22 cellular contexts compared by ENCODE assay signal in the genomic region with DNA sequence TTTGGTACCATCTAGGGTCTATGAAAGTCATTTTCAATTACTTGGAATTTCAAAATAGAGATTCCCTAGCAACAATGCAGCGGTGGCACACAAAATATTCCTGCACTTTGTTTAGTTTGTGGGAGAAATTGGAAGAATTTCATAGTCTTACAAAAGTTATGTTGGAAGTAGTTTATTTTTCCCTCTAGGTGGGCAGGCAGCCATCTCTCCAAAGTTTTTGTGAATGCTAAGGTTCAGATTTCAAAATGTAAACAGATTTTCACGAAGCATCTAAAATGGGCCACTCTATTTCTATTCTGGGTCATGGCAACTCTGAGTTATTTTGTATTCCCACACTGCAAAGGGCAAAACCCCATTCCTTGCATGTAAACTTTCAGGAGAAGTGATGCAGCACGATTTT. TPM values are rescaled to one million over a fixed set of nuclear protein-coding genes. Genes with fewer than 3 reads are reported as not detected.
"Had no signal": no experiment of that assay in that cellular context is flagged by ENCODE, and none has a peak within 500 bp of the region (broad histone marks: within the 10 kb centered on the region; RNA-seq: fewer than 3 reads in every experiment).

No MANE protein-coding gene starts in this region.

- H3K9me3 ChIP-seq: neutrophil, thyroid gland had no signal

- H3K36me3 ChIP-seq: brain microvascular endothelial cell, neutrophil, thyroid gland had no signal

- DNase-seq: activated CD4-positive, alpha-beta memory T cell treated with anti-CD3 and anti-CD28 coated beads for 36 hours; activated effector memory CD4-positive, alpha-beta T cell treated with Interleukin-2 at 50 U/mL for 16 hours; activated naive CD4-positive, alpha-beta T cell treated with anti-CD3 and anti-CD28 coated beads, Interleukin-2, amount 50 U/mL, for 16 hours; activated T-cell treated with anti-CD3 and anti-CD28 coated beads, Interleukin-2, amount 50 U/mL, for 24 hours; brain microvascular endothelial cell; cerebellar nuclear complex; dermis blood vessel endothelial cell; effector memory CD8-positive, alpha-beta T cell; hypothalamus; left ventricle myocardium superior; mesendoderm; natural killer cell; posterior cingulate gyrus; retina; thyroid gland had no signal

- ATAC-seq: effector memory CD8-positive, alpha-beta T cell; left ventricle myocardium superior; stimulated activated effector memory CD8-positive, alpha-beta T cell treated with anti-CD3 and anti-CD28 coated beads, Interleukin-12 subunit alpha, Interleukin-12 subunit beta, amount 100 ng/mL, for 72 hours had no signal

- H3K4me1 ChIP-seq: thyroid gland had no signal

- H3K27ac ChIP-seq: brain microvascular endothelial cell, neutrophil, thyroid gland, VCaP had no signal

- H3K27me3 ChIP-seq: brain microvascular endothelial cell, thyroid gland had no signal

- H3K4me3 ChIP-seq: thyroid gland had no signal

RNA-seq across cellular contexts. Expression of gene SMCP, which starts 8.0 kb away (rescaled TPM):
- total RNA-seq: activated CD4-positive, alpha-beta memory T cell treated with anti-CD3 and anti-CD28 coated beads for 36 hours; dermis blood vessel endothelial cell; fibroblast of villous mesenchyme; kidney epithelial cell; left ventricle myocardium superior; natural killer cell; T-helper 1 cell treated with Interleukin-12 subunit alpha and Interleukin-12 subunit beta and Interleukin-4 antibody, amounts not matched to agents 30 ng/mL and 1 ng/mL, for 36 hours had no signal
- polyA plus RNA-seq: adipose tissue had no signal

RNA-seq across cellular contexts. Expression of gene IVL, which starts 22.3 kb away (rescaled TPM):
- total RNA-seq: activated CD4-positive, alpha-beta memory T cell treated with anti-CD3 and anti-CD28 coated beads for 36 hours; dermis blood vessel endothelial cell; fibroblast of villous mesenchyme; left ventricle myocardium superior; natural killer cell; T-helper 1 cell treated with Interleukin-12 subunit alpha and Interleukin-12 subunit beta and Interleukin-4 antibody, amounts not matched to agents 30 ng/mL and 1 ng/mL, for 36 hours; thyroid gland had no signal

RNA-seq across cellular contexts. Expression of gene LCE7A, which starts 26.3 kb away (rescaled TPM):
- total RNA-seq: activated CD4-positive, alpha-beta memory T cell treated with anti-CD3 and anti-CD28 coated beads for 36 hours; dermis blood vessel endothelial cell; fibroblast of villous mesenchyme; kidney epithelial cell; left ventricle myocardium superior; natural killer cell; T-helper 1 cell treated with Interleukin-12 subunit alpha and Interleukin-12 subunit beta and Interleukin-4 antibody, amounts not matched to agents 30 ng/mL and 1 ng/mL, for 36 hours; thyroid gland had no signal
- polyA plus RNA-seq: adipose tissue had no signal

RNA-seq across cellular contexts. Expression of gene LCE6A, which starts 43.4 kb away (rescaled TPM):
- total RNA-seq: activated CD4-positive, alpha-beta memory T cell treated with anti-CD3 and anti-CD28 coated beads for 36 hours; dermis blood vessel endothelial cell; fibroblast of villous mesenchyme; kidney epithelial cell; left ventricle myocardium superior; natural killer cell; T-helper 1 cell treated with Interleukin-12 subunit alpha and Interleukin-12 subunit beta and Interleukin-4 antibody, amounts not matched to agents 30 ng/mL and 1 ng/mL, for 36 hours; thyroid gland had no signal
- polyA plus RNA-seq: adipose tissue had no signal

RNA-seq across cellular contexts. Expression of gene LCE1A, which starts 58.8 kb away (rescaled TPM):
- total RNA-seq: activated CD4-positive, alpha-beta memory T cell treated with anti-CD3 and anti-CD28 coated beads for 36 hours; dermis blood vessel endothelial cell; fibroblast of villous mesenchyme; kidney epithelial cell; left ventricle myocardium superior; natural killer cell; T-helper 1 cell treated with Interleukin-12 subunit alpha and Interleukin-12 subunit beta and Interleukin-4 antibody, amounts not matched to agents 30 ng/mL and 1 ng/mL, for 36 hours; thyroid gland had no signal
- polyA plus RNA-seq: adipose tissue had no signal
